8 cellular contexts compared by ENCODE assay signal in the genomic region with DNA sequence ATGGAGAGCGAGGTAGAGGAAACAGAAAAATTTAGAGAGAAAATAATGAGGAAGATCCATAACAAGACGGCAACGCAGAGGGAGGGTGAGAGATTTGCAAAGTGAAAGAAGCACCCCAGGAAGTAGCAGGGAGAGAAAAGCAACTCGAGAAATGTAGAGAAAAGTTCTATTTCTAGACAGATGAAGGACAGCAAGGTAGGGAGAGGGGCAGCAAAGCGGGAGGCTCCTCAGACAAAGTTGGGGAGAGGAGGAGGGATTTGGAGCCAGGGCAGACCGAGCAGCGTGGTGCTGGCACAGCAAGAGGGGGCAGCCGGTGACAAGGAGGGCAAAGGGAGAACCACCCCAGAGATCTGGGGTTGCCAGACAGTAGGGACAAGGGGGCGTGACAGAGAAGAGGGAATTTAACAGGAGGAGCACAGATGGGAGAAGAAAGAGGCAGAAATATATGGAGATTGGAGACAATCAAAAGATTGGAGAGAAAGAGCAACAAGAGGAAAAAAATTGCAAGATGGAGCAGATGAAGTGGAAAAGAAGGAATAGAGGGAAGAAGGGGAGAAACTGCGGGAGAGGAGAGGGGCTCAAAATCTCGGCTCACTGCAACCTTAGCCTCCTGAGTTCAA. TPM values are rescaled to one million over a fixed set of nuclear protein-coding genes. Genes with fewer than 3 reads are reported as not detected.
DNase-seq lines count a peak whose midpoint lies in the region; ATAC-seq, FAIRE-seq and TF ChIP-seq lines count a peak whose summit lies in the region.

No MANE protein-coding gene starts in this region.

- H3K14ac ChIP-seq in mesenchymal stem cell (ENCODE audit: low read length in 2 of 2): peak overlapping the region in 1 of 2 experiments; percentile 30

- peak overlapping the region; percentile 48 to 96 for H3K18ac ChIP-seq in mesenchymal stem cell (ENCODE audit: low read depth in 1 of 2, low read length in 2 of 2)

- H3K4me1 ChIP-seq in Panc1 (ENCODE audit: control insufficient read depth, insufficient read depth, low read length): no peaks in the 10 kb centered on the region; the same call in 1 of the 2 replicates
- H3K4me1 ChIP-seq in colonic mucosa: peaks cover 3% of the 10 kb centered on the region
- H3K4me1 ChIP-seq in mesenchymal stem cell (ENCODE audit: control insufficient read depth, insufficient read depth, low read depth, low read length): peaks cover 4% of the 10 kb centered on the region
- H3K4me1 ChIP-seq in urinary bladder (ENCODE audit: insufficient read depth): peaks cover 6% of the 10 kb centered on the region

- H3K36me3 ChIP-seq in Panc1 (ENCODE audit: control insufficient read depth, insufficient read depth, low read length): peaks cover 4% of the 10 kb centered on the region; the same call in 1 of the 2 replicates
- H3K36me3 ChIP-seq in colonic mucosa: no peaks in the 10 kb centered on the region
- H3K36me3 ChIP-seq in mesenchymal stem cell (ENCODE audit: control insufficient read depth in 1 of 2, insufficient read depth in 2 of 2, low read depth in 1 of 2, low read length in 2 of 2): peaks cover 28 to 29% of the 10 kb centered on the region in 2 experiments
- H3K36me3 ChIP-seq in urinary bladder (ENCODE audit: insufficient read depth): no peaks in the 10 kb centered on the region

- FAIRE-seq in GM12892 (lab: Jason Lieb, UNC): peak; percentile 5

- no peak overlapping the region for H2AFZ ChIP-seq in mesenchymal stem cell (ENCODE audit: low read depth, low read length)

- POLR2A ChIA-PET in AG04450 (lab: Yijun Ruan, JAX): no interaction called here
- POLR2A ChIA-PET in Panc1 (lab: Charles Lee): no interaction called here

- H3K4me3 ChIP-seq in AG04450 (ENCODE audit: low read depth, low read length) (peak overlapping the region; percentile 96), Panc1 (ENCODE audit: low read depth in 2 of 2, low read length in 2 of 2) (peak overlapping the region; percentile 92 to 96), colonic mucosa (peak overlapping the region; percentile 93), mesenchymal stem cell (ENCODE audit: insufficient read depth in 1 of 2, low read depth in 1 of 2, low read length in 2 of 2) (peak overlapping the region; percentile 92 to 99), urinary bladder (ENCODE audit: low read depth, low read length) (peak overlapping the region; percentile 75)

- in situ Hi-C loops in Panc1 (cut with HindIII; ENCODE audit: low pct_unique_long_range_greater_than_20kb, low sequenced_read_pairs): no loop called here

- H3K27ac ChIP-seq in AG04450 (ENCODE audit: low read depth, low read length) (peak overlapping the region; percentile 100), Panc1 (ENCODE audit: low read length) (peak overlapping the region; percentile 94), colonic mucosa (peak overlapping the region; percentile 93), mesenchymal stem cell (ENCODE audit: low read length, poor library complexity, severe bottlenecking) (peak overlapping the region; percentile 96), urinary bladder (ENCODE audit: low read depth) (peak overlapping the region; percentile 96)

- DNase-seq in AG04450 (ENCODE audit: low read depth, low spot score) (no peak), GM12892 (ENCODE audit: insufficient read length) (peak; percentile 23), Panc1 (ENCODE audit: low read depth, low spot score) (no peak), colonic mucosa (no peak), mesenchymal stem cell (no peak)
- no peak for DNase-seq in effector CD4-positive, alpha-beta T cell

- no peak for ATAC-seq in Panc1
- ATAC-seq in GM21825 (IDR thresholded peaks at IDR 0.05; ENCODE audit: unreplicated experiment): no peak

- H3K23ac ChIP-seq in mesenchymal stem cell (ENCODE audit: low read length in 2 of 2): no peak overlapping the region

- no peak overlapping the region for H2BK15ac ChIP-seq in mesenchymal stem cell (ENCODE audit: low read depth, poor library complexity, severe bottlenecking)

- H2AK5ac ChIP-seq in mesenchymal stem cell (ENCODE audit: low read length, severe bottlenecking): no peak overlapping the region

- CTCF ChIA-PET in AG04450 (lab: Charles Lee) (no interaction called here), Panc1 (lab: Charles Lee) (no interaction called here)

- H4K8ac ChIP-seq in mesenchymal stem cell (ENCODE audit: low read length): no peak overlapping the region

- no peak overlapping the region for H4K91ac ChIP-seq in mesenchymal stem cell (ENCODE audit: low read length)

- H3K4ac ChIP-seq in mesenchymal stem cell (ENCODE audit: low read depth in 1 of 2, low read length in 2 of 2): peak overlapping the region in 1 of 2 experiments; percentile 5

- no TSS peak for BruUV-seq in Panc1 (replicated peaks; lab: Mats Ljungman, UMichigan)

- peak overlapping the region; percentile 52 for H3K4me2 ChIP-seq in mesenchymal stem cell (ENCODE audit: low read length, poor library complexity, severe bottlenecking)

- no peak for TF ChIP-seq POLR2A in GM12892 (IDR thresholded peaks at IDR 0.05; ENCODE audit: low read depth, low read length)

- H3K9ac ChIP-seq in colonic mucosa (ENCODE audit: low read depth in 2 of 2, low read length in 2 of 2) (peak overlapping the region; percentile 97 to 99), mesenchymal stem cell (ENCODE audit: low read length) (peak overlapping the region; percentile 100)

- H3K9me3 ChIP-seq in AG04450 (ENCODE audit: control insufficient read depth, insufficient read depth, low read length) (peaks cover 29% of the 10 kb centered on the region), Panc1 (ENCODE audit: control insufficient read depth, insufficient read depth, low read depth, low read length) (no peaks in the 10 kb centered on the region), colonic mucosa (no peaks in the 10 kb centered on the region), mesenchymal stem cell (ENCODE audit: control insufficient read depth, low read length) (no peaks in the 10 kb centered on the region)

- H2BK120ac ChIP-seq in mesenchymal stem cell (ENCODE audit: low read depth, low read length): peak overlapping the region; percentile 8

- H2BK12ac ChIP-seq in mesenchymal stem cell (ENCODE audit: low read length in 2 of 2): peak overlapping the region in 1 of 2 experiments; percentile 33

- H2BK5ac ChIP-seq in mesenchymal stem cell (ENCODE audit: low read depth, low read length, poor library complexity, severe bottlenecking): no peak overlapping the region

- intact Hi-C loops in Panc1 (cut with micrococcal nuclease; ENCODE audit: unreplicated experiment): no loop called here
- intact Hi-C loops in colonic mucosa (cut with DNase I): no loop called here

- H3K79me1 ChIP-seq in mesenchymal stem cell (replicated peaks; ENCODE audit: low read length, poor library complexity, severe bottlenecking): peaks cover 15% of the 10 kb centered on the region

- 22% methylated on average over 11 of the region's 11 CpGs for WGBS in mesenchymal stem cell
- WGBS in urinary bladder: 7% methylated on average over 11 of the region's 11 CpGs

- TF ChIP-seq CTCF in AG04450 (IDR thresholded peaks at IDR 0.05; ENCODE audit: low read depth, low read length): no peak
- TF ChIP-seq CTCF in Panc1 (IDR thresholded peaks at IDR 0.05): no peak
- no peak for TF ChIP-seq CTCF in colonic mucosa (IDR thresholded peaks at IDR 0.05)

- H3K27me3 ChIP-seq in AG04450 (ENCODE audit: control insufficient read depth, insufficient read depth, low read length) (no peaks in the 10 kb centered on the region), Panc1 (ENCODE audit: control insufficient read depth, insufficient read depth, low read length) (no peaks in the 10 kb centered on the region), colonic mucosa (no peaks in the 10 kb centered on the region), mesenchymal stem cell (ENCODE audit: control insufficient read depth in 1 of 2, insufficient read depth in 1 of 2, low read length in 2 of 2) (no peaks in the 10 kb centered on the region)

RNA-seq across cellular contexts. Expression of a gene that starts 1.0 kb away (rescaled TPM):
- 9.2 and 14.0 TPM in 2 replicates for polyA plus RNA-seq in AG04450 (2011; rRNA removed)
- 7.8 and 13.6 TPM in 2 replicates for polyA minus RNA-seq in AG04450 (2011; rRNA and poly(A)+ RNA removed)
- 14.5 TPM for polyA plus RNA-seq in GM12892 (2012; ENCODE audit: missing spikeins)
- total RNA-seq in Panc1 (2021; ENCODE audit: unreplicated experiment): 13.9 TPM
- polyA plus RNA-seq in Panc1 (2012; ENCODE audit: insufficient read length): 7.0 TPM
- total RNA-seq in colonic mucosa: 10 to 100 TPM in 1 of 2 donors, 1 to 10 TPM in 1; 7.5 to 10.6 TPM
- 4.2 TPM for polyA plus RNA-seq in mesenchymal stem cell (2013, experiment 1 of 2)
- polyA plus RNA-seq in mesenchymal stem cell (2013, experiment 2 of 2): 5.2 TPM
- 28.1 TPM for total RNA-seq in urinary bladder
- 11.7 TPM for polyA plus RNA-seq in urinary bladder

RNA-seq across cellular contexts. Expression of a gene that starts 26.6 kb away (rescaled TPM):
- 11.9 TPM in 2 replicates for polyA plus RNA-seq in AG04450 (2011; rRNA removed)
- 12.5 and 14.5 TPM in 2 replicates for polyA minus RNA-seq in AG04450 (2011; rRNA and poly(A)+ RNA removed)
- 15.4 TPM for polyA plus RNA-seq in GM12892 (2012; ENCODE audit: missing spikeins)
- total RNA-seq in Panc1 (2021; ENCODE audit: unreplicated experiment): 11.5 TPM
- polyA plus RNA-seq in Panc1 (2012; ENCODE audit: insufficient read length): 10.4 TPM
- 10 to 100 TPM; 13.2 TPM for total RNA-seq in colonic mucosa
- polyA plus RNA-seq in mesenchymal stem cell (2013, experiment 1 of 2): 6.8 TPM
- 7.3 TPM for polyA plus RNA-seq in mesenchymal stem cell (2013, experiment 2 of 2)
- 18.8 TPM for total RNA-seq in urinary bladder
- 5.3 TPM for polyA plus RNA-seq in urinary bladder
